Comparison of ENCODE assay signal across 1 cellular context in the genomic region with DNA sequence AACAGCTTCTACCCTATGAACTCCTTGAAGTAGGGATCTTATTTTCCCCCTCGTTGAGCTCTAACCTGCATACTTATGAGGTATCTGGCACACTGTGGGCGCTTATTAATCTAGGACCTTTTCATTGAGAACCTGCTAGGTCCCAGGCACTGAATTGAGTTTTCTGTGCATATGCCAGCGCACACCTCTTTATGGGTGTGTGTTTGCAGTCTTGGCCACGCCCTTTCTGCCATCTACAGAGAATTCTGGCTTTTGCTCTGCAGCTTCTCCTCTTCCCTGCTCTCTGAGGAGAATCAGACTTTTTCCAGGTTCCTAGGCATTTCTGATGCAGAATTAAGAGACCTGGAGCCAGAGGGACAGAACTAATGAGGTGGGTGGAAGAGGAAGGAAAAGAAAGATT.
TF ChIP-seq lines count a peak whose summit lies in the region.

No MANE protein-coding gene starts in this region.

TF ChIP-seq in K562, 482 proteins besides CTCF, POLR2A, EP300 and RAD21:
- TF ChIP-seq ZNF586 (CRISPR knock-in tag; conservative IDR thresholded peaks at IDR 0.05) = no peak
- no peak for TF ChIP-seq NFRKB (IDR thresholded peaks at IDR 0.05; ENCODE audit: low read depth)
- no peak for TF ChIP-seq TEAD2 (tag; IDR thresholded peaks at IDR 0.05)
- TF ChIP-seq MBD2 (IDR thresholded peaks at IDR 0.05; ENCODE audit: borderline replicate concordance, low read depth) = no peak
TF ChIP-seq in K562: peak in this region for 0.
